In the genomic region with DNA sequence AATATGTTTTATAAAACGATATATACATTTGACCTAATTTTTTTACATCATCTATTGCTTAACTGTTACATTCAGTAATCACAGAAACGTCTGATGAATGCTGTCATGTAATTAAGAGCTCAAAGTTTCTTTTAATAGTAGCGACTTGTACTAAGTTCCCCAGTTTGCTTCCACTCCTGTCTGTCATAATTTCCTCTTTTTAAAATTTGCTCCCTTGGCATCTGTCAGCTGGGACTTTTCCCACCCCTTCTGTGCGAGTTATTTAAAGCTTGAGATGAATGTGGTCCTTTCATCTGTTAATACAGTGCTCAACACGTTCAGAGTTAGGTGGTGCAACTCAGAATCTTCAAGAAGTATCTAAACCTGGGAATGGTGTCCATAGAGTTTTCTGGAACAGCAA, we compare ENCODE assay signal across 8 cellular contexts. TPM values are rescaled to one million over a fixed set of nuclear protein-coding genes. Genes with fewer than 3 reads are reported as not detected.
DNase-seq lines count a peak whose midpoint lies in the region; ATAC-seq and TF ChIP-seq lines count a peak whose summit lies in the region.

No MANE protein-coding gene starts in this region.

- TF ChIP-seq CTCF in WERI-Rb-1 (IDR thresholded peaks at IDR 0.05; ENCODE audit: low read depth, low read length) (no peak), glutamatergic neuron (IDR thresholded peaks at IDR 0.05; ENCODE audit: partially characterized antibody, unreplicated experiment) (no peak), smooth muscle cell (IDR thresholded peaks at IDR 0.05; ENCODE audit: borderline replicate concordance, insufficient read depth, poor library complexity, severe bottlenecking) (no peak)

- H3K9me3 ChIP-seq in WERI-Rb-1 (ENCODE audit: severe bottlenecking) (no peaks in the 10 kb centered on the region), smooth muscle cell (replicated peaks; ENCODE audit: low read depth) (no peaks in the 10 kb centered on the region)

- peaks cover 6% of the 10 kb centered on the region for H3K36me3 Mint-ChIP-seq in activated naive CD4-positive, alpha-beta T cell treated with anti-CD3 and anti-CD28 coated beads for 36 hours (ENCODE audit: low read depth)
- H3K36me3 Mint-ChIP-seq in glutamatergic neuron (ENCODE audit: unreplicated experiment), result no peaks in the 10 kb centered on the region

- 7% methylated on average over 5 of the region's 5 CpGs for WGBS in smooth muscle cell (ENCODE audit: low lambda C conversion rate)

- H3K4me2 ChIP-seq in smooth muscle cell, result peak overlapping the region; percentile 97

- peaks cover 9% of the 10 kb centered on the region for H4K20me1 ChIP-seq in smooth muscle cell (ENCODE audit: low read depth)

- H3K27ac Mint-ChIP-seq in activated naive CD4-positive, alpha-beta T cell treated with anti-CD3 and anti-CD28 coated beads for 36 hours, result peak overlapping the region; percentile 86
- H3K27ac Mint-ChIP-seq in glutamatergic neuron (ENCODE audit: unreplicated experiment), result peak overlapping the region; percentile 99

- peak overlapping the region; percentile 84 for H2AFZ ChIP-seq in smooth muscle cell (ENCODE audit: low read depth)

- DNase-seq in activated naive CD4-positive, alpha-beta T cell treated with anti-CD3 and anti-CD28 coated beads for 36 hours, result peak; percentile 19
- DNase-seq in activated naive CD4-positive, alpha-beta T cell treated with anti-CD3 and anti-CD28 coated beads, Interleukin-2, amount 50 U/mL, for 16 hours, result no peak
- DNase-seq in WERI-Rb-1 (no peak), glutamatergic neuron (no peak), smooth muscle cell (lab: John Stamatoyannopoulos, UW; ENCODE audit: unreplicated experiment) (no peak), NCI-H748 (lab: John Stamatoyannopoulos, UW; ENCODE audit: unreplicated experiment) (no peak), NCI-H2081 treated with DMSO at 0.1 percent for 48 hours (lab: John Stamatoyannopoulos, UW) (no peak)

- peaks cover 12% of the 10 kb centered on the region for H3K36me3 ChIP-seq in WERI-Rb-1
- no peaks in the 10 kb centered on the region for H3K36me3 ChIP-seq in smooth muscle cell (ENCODE audit: low read depth)

- no peak for ATAC-seq in GM18873 (IDR thresholded peaks at IDR 0.05; ENCODE audit: low FRiP score, unreplicated experiment)

- H3K4me1 Mint-ChIP-seq in activated naive CD4-positive, alpha-beta T cell treated with anti-CD3 and anti-CD28 coated beads for 36 hours (ENCODE audit: low read depth), result peaks cover 44% of the 10 kb centered on the region
- H3K4me1 Mint-ChIP-seq in glutamatergic neuron (ENCODE audit: low read depth, unreplicated experiment), result peaks cover 17% of the 10 kb centered on the region

- no peaks in the 10 kb centered on the region for H3K27me3 Mint-ChIP-seq in activated naive CD4-positive, alpha-beta T cell treated with anti-CD3 and anti-CD28 coated beads for 36 hours (ENCODE audit: low read depth)
- H3K27me3 Mint-ChIP-seq in glutamatergic neuron (ENCODE audit: unreplicated experiment), result peaks cover 7% of the 10 kb centered on the region

- peak overlapping the region; percentile 69 for H3K4me3 ChIP-seq in WERI-Rb-1 (ENCODE audit: low read depth, low read length)
- peak overlapping the region; percentile 94 for H3K4me3 ChIP-seq in smooth muscle cell

- intact Hi-C loops in activated naive CD4-positive, alpha-beta T cell treated with anti-CD3 and anti-CD28 coated beads for 36 hours (cut with micrococcal nuclease), result loop anchor here (1.0 to 10.0 kb wide), 7 partner anchors 25 to 1685 kb away; a partner anchor contains a TSS

- H3K27ac ChIP-seq in WERI-Rb-1 (peak overlapping the region; percentile 92), smooth muscle cell (ENCODE audit: low read depth) (peak overlapping the region; percentile 60)

- H3K9me3 Mint-ChIP-seq in activated naive CD4-positive, alpha-beta T cell treated with anti-CD3 and anti-CD28 coated beads for 36 hours, result peaks cover 2% of the 10 kb centered on the region
- peaks cover 11% of the 10 kb centered on the region for H3K9me3 Mint-ChIP-seq in glutamatergic neuron (ENCODE audit: unreplicated experiment)

- H3F3A ChIP-seq in smooth muscle cell (ENCODE audit: low read depth), result peaks cover 6% of the 10 kb centered on the region

- peak overlapping the region; percentile 98 for H3K4me3 Mint-ChIP-seq in activated naive CD4-positive, alpha-beta T cell treated with anti-CD3 and anti-CD28 coated beads for 36 hours
- peak overlapping the region; percentile 98 for H3K4me3 Mint-ChIP-seq in glutamatergic neuron (ENCODE audit: unreplicated experiment)

- peaks cover 66% of the 10 kb centered on the region for H3K79me2 ChIP-seq in smooth muscle cell (ENCODE audit: low read depth)

- H3K9ac ChIP-seq in smooth muscle cell (ENCODE audit: low read depth), result peak overlapping the region; percentile 67

- peaks cover 22% of the 10 kb centered on the region for H3K4me1 ChIP-seq in smooth muscle cell (ENCODE audit: low read depth)

- CTCF ChIA-PET in activated naive CD4-positive, alpha-beta T cell treated with anti-CD3 and anti-CD28 coated beads for 36 hours (lab: Charles Lee), result interaction anchor here (1.3 kb wide), 1 partner anchor 120 kb away, joined by 3 read pairs; no protein-coding TSS in a partner anchor

- H3K27me3 ChIP-seq in WERI-Rb-1 (ENCODE audit: insufficient read depth, low read depth, severe bottlenecking), result no peaks in the 10 kb centered on the region
- H3K27me3 ChIP-seq in smooth muscle cell (ENCODE audit: low read depth), result no peaks in the 10 kb centered on the region

RNA-seq across cellular contexts. Expression of a gene that starts 1.2 kb away (rescaled TPM):
- 10 to 100 TPM; 36.7 to 40.9 TPM for total RNA-seq in activated naive CD4-positive, alpha-beta T cell treated with anti-CD3 and anti-CD28 coated beads for 36 hours
- total RNA-seq in glutamatergic neuron (ENCODE audit: unreplicated experiment) (121 TPM), smooth muscle cell (48.2 and 67.9 TPM in 2 replicates)
- 28.4 and 29.5 TPM in 2 replicates for polyA plus RNA-seq in smooth muscle cell
